In genomic region chr2:9167718-9168657, GRCh38 we compare ENCODE assay signal across 1 cellular context.
TF ChIP-seq lines count a peak whose summit lies in the region.

No MANE protein-coding gene starts in this region.

TF ChIP-seq in HepG2, 621 proteins besides CTCF, POLR2A, EP300 and RAD21 (continues in another document):
- no peak for TF ChIP-seq NFE2L1 (CRISPR knock-in tag; IDR thresholded peaks at IDR 0.05; ENCODE audit: borderline replicate concordance)
- TF ChIP-seq TGIF2 (CRISPR knock-in tag; IDR thresholded peaks at IDR 0.05) = peak; percentile 94
- no peak for TF ChIP-seq GLMP (CRISPR knock-in tag; IDR thresholded peaks at IDR 0.05; ENCODE audit: borderline replicate concordance)
- peak; percentile 81 for TF ChIP-seq NCOA2 (CRISPR knock-in tag; IDR thresholded peaks at IDR 0.05)
- TF ChIP-seq SRSF9 (IDR thresholded peaks at IDR 0.05; ENCODE audit: borderline replicate concordance, insufficient read depth, low read depth, low read length, poor library complexity, severe bottlenecking) = no peak
- no peak for TF ChIP-seq EZH2 (conservative IDR thresholded peaks at IDR 0.05; ENCODE audit: low read depth, low read length)
- TF ChIP-seq SIN3A (IDR thresholded peaks at IDR 0.05; ENCODE audit: borderline replicate concordance, low read depth, low read length) = peak; percentile 66; the same call in 1 of the 2 replicates
- TF ChIP-seq ZBTB7A (CRISPR knock-in tag; IDR thresholded peaks at IDR 0.05) = no peak
- TF ChIP-seq FOXK2 (IDR thresholded peaks at IDR 0.05) = no peak; the same call in 1 of the 2 replicates
- TF ChIP-seq REST (IDR thresholded peaks at IDR 0.05; ENCODE audit: borderline replicate concordance in 1 of 2, low read depth in 1 of 2, low read length in 2 of 2) = peak in 1 of 2 experiments; percentile 66; a peak in 2 of 4 replicates
- peak; percentile 65; the same call in 1 of the 2 replicates for TF ChIP-seq TBX3 (IDR thresholded peaks at IDR 0.05; ENCODE audit: borderline replicate concordance)
- TF ChIP-seq JUNB (CRISPR knock-in tag; IDR thresholded peaks at IDR 0.05; ENCODE audit: borderline replicate concordance) = no peak
- TF ChIP-seq TARDBP (CRISPR knock-in tag; IDR thresholded peaks at IDR 0.05) = peak; percentile 84
- TF ChIP-seq, protein P1, sequence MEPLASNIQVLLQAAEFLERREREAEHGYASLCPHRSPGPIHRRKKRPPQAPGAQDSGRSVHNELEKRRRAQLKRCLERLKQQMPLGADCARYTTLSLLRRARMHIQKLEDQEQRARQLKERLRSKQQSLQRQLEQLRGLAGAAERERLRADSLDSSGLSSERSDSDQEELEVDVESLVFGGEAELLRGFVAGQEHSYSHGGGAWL (CRISPR knock-in tag; IDR thresholded peaks at IDR 0.05) = 0 out of 2 replicates have a peak, but pooled peaks have one; percentile 50
- TF ChIP-seq GZF1 (CRISPR knock-in tag; IDR thresholded peaks at IDR 0.05) = peak; percentile 89
- TF ChIP-seq MAZ (IDR thresholded peaks at IDR 0.05; ENCODE audit: borderline replicate concordance, low read depth, low read length) = no peak
- TF ChIP-seq MAZ (CRISPR knock-in tag; IDR thresholded peaks at IDR 0.05; ENCODE audit: low read depth) = no peak
- no peak for TF ChIP-seq ZNF878 (CRISPR knock-in tag; IDR thresholded peaks at IDR 0.05)
- peak; percentile 25; the same call in 1 of the 2 replicates for TF ChIP-seq ZNF143 (CRISPR knock-in tag; IDR thresholded peaks at IDR 0.05)
- peak; percentile 86 for TF ChIP-seq KDM2A (CRISPR knock-in tag; IDR thresholded peaks at IDR 0.05; ENCODE audit: borderline replicate concordance, low read depth)
- TF ChIP-seq, protein P2, sequence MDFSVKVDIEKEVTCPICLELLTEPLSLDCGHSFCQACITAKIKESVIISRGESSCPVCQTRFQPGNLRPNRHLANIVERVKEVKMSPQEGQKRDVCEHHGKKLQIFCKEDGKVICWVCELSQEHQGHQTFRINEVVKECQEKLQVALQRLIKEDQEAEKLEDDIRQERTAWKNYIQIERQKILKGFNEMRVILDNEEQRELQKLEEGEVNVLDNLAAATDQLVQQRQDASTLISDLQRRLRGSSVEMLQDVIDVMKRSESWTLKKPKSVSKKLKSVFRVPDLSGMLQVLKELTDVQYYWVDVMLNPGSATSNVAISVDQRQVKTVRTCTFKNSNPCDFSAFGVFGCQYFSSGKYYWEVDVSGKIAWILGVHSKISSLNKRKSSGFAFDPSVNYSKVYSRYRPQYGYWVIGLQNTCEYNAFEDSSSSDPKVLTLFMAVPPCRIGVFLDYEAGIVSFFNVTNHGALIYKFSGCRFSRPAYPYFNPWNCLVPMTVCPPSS (IDR thresholded peaks at IDR 0.05) = no peak
- TF ChIP-seq, protein P3, sequence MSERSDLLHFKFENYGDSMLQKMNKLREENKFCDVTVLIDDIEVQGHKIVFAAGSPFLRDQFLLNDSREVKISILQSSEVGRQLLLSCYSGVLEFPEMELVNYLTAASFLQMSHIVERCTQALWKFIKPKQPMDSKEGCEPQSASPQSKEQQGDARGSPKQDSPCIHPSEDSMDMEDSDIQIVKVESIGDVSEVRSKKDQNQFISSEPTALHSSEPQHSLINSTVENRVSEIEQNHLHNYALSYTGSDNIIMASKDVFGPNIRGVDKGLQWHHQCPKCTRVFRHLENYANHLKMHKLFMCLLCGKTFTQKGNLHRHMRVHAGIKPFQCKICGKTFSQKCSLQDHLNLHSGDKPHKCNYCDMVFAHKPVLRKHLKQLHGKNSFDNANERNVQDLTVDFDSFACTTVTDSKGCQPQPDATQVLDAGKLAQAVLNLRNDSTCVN (CRISPR knock-in tag; IDR thresholded peaks at IDR 0.05; ENCODE audit: borderline replicate concordance) = no peak
- TF ChIP-seq KDM6A (CRISPR knock-in tag; IDR thresholded peaks at IDR 0.05; ENCODE audit: low read depth) = peak; percentile 59; the same call in 1 of the 2 replicates
- no peak for TF ChIP-seq ZNF572 (CRISPR knock-in tag; IDR thresholded peaks at IDR 0.05)
- no peak for TF ChIP-seq ZBTB49 (CRISPR knock-in tag; IDR thresholded peaks at IDR 0.05; ENCODE audit: borderline replicate concordance)
- TF ChIP-seq MYPOP (CRISPR knock-in tag; IDR thresholded peaks at IDR 0.05) = peak; percentile 92
- TF ChIP-seq ZNF557 (CRISPR knock-in tag; IDR thresholded peaks at IDR 0.05) = 0 out of 2 replicates have a peak, but pooled peaks have one; percentile 43
- peak; percentile 48; the same call in 1 of the 2 replicates for TF ChIP-seq DR1 (CRISPR knock-in tag; IDR thresholded peaks at IDR 0.05)
- TF ChIP-seq, protein P4, sequence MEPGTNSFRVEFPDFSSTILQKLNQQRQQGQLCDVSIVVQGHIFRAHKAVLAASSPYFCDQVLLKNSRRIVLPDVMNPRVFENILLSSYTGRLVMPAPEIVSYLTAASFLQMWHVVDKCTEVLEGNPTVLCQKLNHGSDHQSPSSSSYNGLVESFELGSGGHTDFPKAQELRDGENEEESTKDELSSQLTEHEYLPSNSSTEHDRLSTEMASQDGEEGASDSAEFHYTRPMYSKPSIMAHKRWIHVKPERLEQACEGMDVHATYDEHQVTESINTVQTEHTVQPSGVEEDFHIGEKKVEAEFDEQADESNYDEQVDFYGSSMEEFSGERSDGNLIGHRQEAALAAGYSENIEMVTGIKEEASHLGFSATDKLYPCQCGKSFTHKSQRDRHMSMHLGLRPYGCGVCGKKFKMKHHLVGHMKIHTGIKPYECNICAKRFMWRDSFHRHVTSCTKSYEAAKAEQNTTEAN (CRISPR knock-in tag; conservative IDR thresholded peaks at IDR 0.05) = peak; percentile 77; the same call in 1 of the 2 replicates
- TF ChIP-seq MTERF4 (CRISPR knock-in tag; IDR thresholded peaks at IDR 0.05) = peak; percentile 71; the same call in 1 of the 2 replicates
- peak; percentile 57; the same call in 1 of the 2 replicates for TF ChIP-seq ZNF709 (CRISPR knock-in tag; IDR thresholded peaks at IDR 0.05)
- TF ChIP-seq SP4 (CRISPR knock-in tag; IDR thresholded peaks at IDR 0.05) = 0 out of 2 replicates have a peak, but pooled peaks have one; percentile 27
- TF ChIP-seq NR1H2 (CRISPR knock-in tag; IDR thresholded peaks at IDR 0.05; ENCODE audit: borderline replicate concordance, low read depth) = no peak
- no peak for TF ChIP-seq HINFP (CRISPR knock-in tag; IDR thresholded peaks at IDR 0.05; ENCODE audit: low read depth)
- peak; percentile 60 for TF ChIP-seq MIER2 (CRISPR knock-in tag; IDR thresholded peaks at IDR 0.05)
- no peak for TF ChIP-seq ZSCAN31 (CRISPR knock-in tag; IDR thresholded peaks at IDR 0.05; ENCODE audit: low read depth)
- no peak for TF ChIP-seq ZNF841 (CRISPR knock-in tag; IDR thresholded peaks at IDR 0.05; ENCODE audit: borderline replicate concordance)
- TF ChIP-seq SALL2 (CRISPR knock-in tag; IDR thresholded peaks at IDR 0.05) = no peak
- TF ChIP-seq KAT7 (CRISPR knock-in tag; IDR thresholded peaks at IDR 0.05; ENCODE audit: borderline replicate concordance) = peak; percentile 73; the same call in 1 of the 2 replicates
- TF ChIP-seq, protein P5, sequence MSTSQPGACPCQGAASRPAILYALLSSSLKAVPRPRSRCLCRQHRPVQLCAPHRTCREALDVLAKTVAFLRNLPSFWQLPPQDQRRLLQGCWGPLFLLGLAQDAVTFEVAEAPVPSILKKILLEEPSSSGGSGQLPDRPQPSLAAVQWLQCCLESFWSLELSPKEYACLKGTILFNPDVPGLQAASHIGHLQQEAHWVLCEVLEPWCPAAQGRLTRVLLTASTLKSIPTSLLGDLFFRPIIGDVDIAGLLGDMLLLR (CRISPR knock-in tag; IDR thresholded peaks at IDR 0.05) = peak; percentile 68; the same call in 1 of the 2 replicates
- TF ChIP-seq ZNF546 (CRISPR knock-in tag; conservative IDR thresholded peaks at IDR 0.05) = no peak
- peak; percentile 24; the same call in 1 of the 2 replicates for TF ChIP-seq YEATS4 (CRISPR knock-in tag; IDR thresholded peaks at IDR 0.05; ENCODE audit: borderline replicate concordance)
- TF ChIP-seq, protein P6, sequence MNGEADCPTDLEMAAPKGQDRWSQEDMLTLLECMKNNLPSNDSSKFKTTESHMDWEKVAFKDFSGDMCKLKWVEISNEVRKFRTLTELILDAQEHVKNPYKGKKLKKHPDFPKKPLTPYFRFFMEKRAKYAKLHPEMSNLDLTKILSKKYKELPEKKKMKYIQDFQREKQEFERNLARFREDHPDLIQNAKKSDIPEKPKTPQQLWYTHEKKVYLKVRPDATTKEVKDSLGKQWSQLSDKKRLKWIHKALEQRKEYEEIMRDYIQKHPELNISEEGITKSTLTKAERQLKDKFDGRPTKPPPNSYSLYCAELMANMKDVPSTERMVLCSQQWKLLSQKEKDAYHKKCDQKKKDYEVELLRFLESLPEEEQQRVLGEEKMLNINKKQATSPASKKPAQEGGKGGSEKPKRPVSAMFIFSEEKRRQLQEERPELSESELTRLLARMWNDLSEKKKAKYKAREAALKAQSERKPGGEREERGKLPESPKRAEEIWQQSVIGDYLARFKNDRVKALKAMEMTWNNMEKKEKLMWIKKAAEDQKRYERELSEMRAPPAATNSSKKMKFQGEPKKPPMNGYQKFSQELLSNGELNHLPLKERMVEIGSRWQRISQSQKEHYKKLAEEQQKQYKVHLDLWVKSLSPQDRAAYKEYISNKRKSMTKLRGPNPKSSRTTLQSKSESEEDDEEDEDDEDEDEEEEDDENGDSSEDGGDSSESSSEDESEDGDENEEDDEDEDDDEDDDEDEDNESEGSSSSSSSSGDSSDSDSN (CRISPR knock-in tag; IDR thresholded peaks at IDR 0.05) = peak; percentile 60
